In genomic region chr5:78077369-78078068, GRCh38 we compare ENCODE assay signal across 19 cellular contexts.
"Had no signal": no experiment of that assay in that cellular context is flagged by ENCODE, and none has a peak within 500 bp of the region (broad histone marks: within the 10 kb centered on the region; RNA-seq: fewer than 3 reads in every experiment).

No MANE protein-coding gene starts in this region.

- H3K4me1 Mint-ChIP-seq: activated T-helper 17 cell treated with anti-CD3 and anti-CD28 coated beads, Interleukin-2, amount 50 U/mL, for 72 hours; naive thymus-derived CD8-positive, alpha-beta T cell; neural progenitor cell had no signal

- DNase-seq: activated CD4-positive, alpha-beta T cell treated with anti-CD3 and anti-CD28 coated beads, Interleukin-2, amount 50 U/mL, for 1 hour; activated CD4-positive, CD25-positive, alpha-beta regulatory T cell treated with anti-CD3 and anti-CD28 coated beads, Interleukin-2, amount 50 U/mL, for 72 hours; activated T-cell treated with anti-CD3 and anti-CD28 coated beads, Interleukin-2, amount 50 U/mL, for 1 hour; amniotic stem cell; effector CD8-positive, alpha-beta T cell; heart right ventricle; kidney; naive thymus-derived CD8-positive, alpha-beta T cell; posterior cingulate gyrus; stimulated activated CD4-positive, alpha-beta T cell treated with anti-CD3 and anti-CD28 coated beads, Interleukin-4, amount 100 ng/mL, for 4 hours; stimulated activated naive CD8-positive, alpha-beta T cell treated with anti-CD3 and anti-CD28 coated beads, Interleukin-15, Interleukin-2, amounts not matched to agents 100 U/mL and 50 U/mL, for 24 hours had no signal

- H3K4me3 ChIP-seq: heart right ventricle, lung, neural progenitor cell had no signal

- H3K27me3 Mint-ChIP-seq: activated T-helper 17 cell treated with anti-CD3 and anti-CD28 coated beads, Interleukin-2, amount 50 U/mL, for 72 hours; dendritic cell treated with granulocyte-macrophage colony-stimulating factor and Interleukin-4, amounts not matched to agents 40 ng/mL and 50 ng/mL, for 4 days; naive thymus-derived CD8-positive, alpha-beta T cell had no signal

- H3K4me1 ChIP-seq: heart right ventricle, neural progenitor cell had no signal

- H3K9me3 Mint-ChIP-seq: activated naive CD4-positive, alpha-beta T cell treated with anti-CD3 and anti-CD28 coated beads, Interleukin-2, amount 50 U/mL, for 72 hours; activated T-helper 17 cell treated with anti-CD3 and anti-CD28 coated beads, Interleukin-2, amount 50 U/mL, for 72 hours; dendritic cell treated with granulocyte-macrophage colony-stimulating factor and Interleukin-4, amounts not matched to agents 40 ng/mL and 50 ng/mL, for 4 days; neural progenitor cell had no signal

- ATAC-seq: activated T-helper 17 cell treated with anti-CD3 and anti-CD28 coated beads, Interleukin-2, amount 50 U/mL, for 72 hours; heart right ventricle; left lobe of liver; naive thymus-derived CD8-positive, alpha-beta T cell; SK-N-SH treated with all-trans-retinoic acid at 6 μM for 48 hours; stimulated activated naive CD8-positive, alpha-beta T cell treated with anti-CD3 and anti-CD28 coated beads, Interleukin-15, Interleukin-2, amounts not matched to agents 100 U/mL and 50 U/mL, for 24 hours had no signal

- H3K4me3 Mint-ChIP-seq: activated T-helper 17 cell treated with anti-CD3 and anti-CD28 coated beads, Interleukin-2, amount 50 U/mL, for 72 hours; dendritic cell treated with granulocyte-macrophage colony-stimulating factor and Interleukin-4, amounts not matched to agents 40 ng/mL and 50 ng/mL, for 4 days; naive thymus-derived CD8-positive, alpha-beta T cell; neural progenitor cell had no signal

- H3K27ac Mint-ChIP-seq: activated naive CD4-positive, alpha-beta T cell treated with anti-CD3 and anti-CD28 coated beads, Interleukin-2, amount 50 U/mL, for 72 hours; activated T-helper 17 cell treated with anti-CD3 and anti-CD28 coated beads, Interleukin-2, amount 50 U/mL, for 72 hours; dendritic cell treated with granulocyte-macrophage colony-stimulating factor and Interleukin-4, amounts not matched to agents 40 ng/mL and 50 ng/mL, for 4 days; naive thymus-derived CD8-positive, alpha-beta T cell; neural progenitor cell had no signal

- FAIRE-seq: kidney had no signal

- H3K36me3 ChIP-seq: heart right ventricle, neural progenitor cell had no signal

- H3K27me3 ChIP-seq: heart right ventricle, neural progenitor cell had no signal

- H3K27ac ChIP-seq: heart right ventricle, neural progenitor cell, VCaP had no signal

- H3K9me3 ChIP-seq: heart right ventricle had no signal
